20 cellular contexts compared by ENCODE assay signal in the genomic region with DNA sequence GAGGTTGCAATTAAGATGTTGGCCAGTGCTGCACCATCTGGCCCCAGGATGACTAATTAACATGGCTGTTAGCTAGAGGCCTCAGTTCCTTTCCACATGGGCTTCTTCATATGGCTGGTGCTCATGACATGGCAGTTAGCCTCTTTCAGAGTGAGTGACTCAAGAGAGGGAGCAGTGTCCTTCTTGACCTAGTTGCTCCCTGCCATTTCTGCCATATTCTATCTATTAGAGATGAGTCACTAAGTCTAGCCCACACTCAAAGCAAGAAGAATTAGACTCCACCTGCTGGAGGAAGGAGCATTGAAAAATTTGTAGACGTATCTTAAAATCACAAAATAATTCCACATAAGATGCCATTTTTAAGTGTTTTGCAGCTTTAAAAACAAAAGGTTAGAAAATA.
A peak's percentile ranks its signal among the peaks of the same experiment; 100 is the strongest.
DNase-seq lines count a peak whose midpoint lies in the region; ATAC-seq and TF ChIP-seq lines count a peak whose summit lies in the region.
"Had no signal": no experiment of that assay in that cellular context is flagged by ENCODE, and none has a peak within 500 bp of the region (broad histone marks: within the 10 kb centered on the region; RNA-seq: fewer than 3 reads in every experiment).

No MANE protein-coding gene starts in this region.

- H3K36me3 Mint-ChIP-seq in endothelial cell (ENCODE audit: low read depth, unreplicated experiment): no peaks in the 10 kb centered on the region

- no peak for TF ChIP-seq CTCF in endothelial cell (IDR thresholded peaks at IDR 0.05; ENCODE audit: unreplicated experiment)
- no peak for TF ChIP-seq CTCF in heart right ventricle (IDR thresholded peaks at IDR 0.05)

- WGBS in heart right ventricle, 2 donors: 81 to 84% methylated on average over 1 of the region's 1 CpG

- H3K4me1 Mint-ChIP-seq in endothelial cell (ENCODE audit: unreplicated experiment): no peaks in the 10 kb centered on the region

- H3K27me3 Mint-ChIP-seq in endothelial cell (ENCODE audit: unreplicated experiment): peaks cover 1% of the 10 kb centered on the region
- H3K27me3 Mint-ChIP-seq: CD4-positive, alpha-beta T cell had no signal

- DNase-seq in Caki2 (ENCODE audit: low read depth) (peak; percentile 20), Kasumi-1 (lab: John Stamatoyannopoulos, UW) (peak; percentile 8 to 10), RKO (ENCODE audit: low spot score) (peak; percentile 56), kidney tubule cell (ENCODE audit: low spot score) (peak; percentile 18), endothelial cell (ENCODE audit: low spot score) (no peak), heart right ventricle (no peak)
- DNase-seq: CD4-positive, alpha-beta T cell; EL; KBM-7; NCI-H1105; NCI-H1694; NCI-H2107; NCI-H2227 treated with DMSO at 0.1 percent for 48 hours; NCI-H526 treated with DMSO at 0.1 percent for 48 hours; PC-9; SK-N-SH; T-helper 1 cell; T1000 had no signal

- in situ Hi-C loops in Caki2 (cut with HindIII; ENCODE audit: low pct_unique_long_range_greater_than_20kb, low sequenced_read_pairs): no loop called here

- no peaks in the 10 kb centered on the region for H3K27me3 ChIP-seq in heart right ventricle

- no peak overlapping the region for H3K4me3 Mint-ChIP-seq in endothelial cell (ENCODE audit: unreplicated experiment)
- H3K4me3 Mint-ChIP-seq: CD4-positive, alpha-beta T cell had no signal

- peaks cover 0 to 11% (median 0%) of the 10 kb centered on the region in 11 donors for H3K9me3 ChIP-seq in heart right ventricle
- H3K9me3 ChIP-seq: HAP-1 had no signal

- H3K9me3 Mint-ChIP-seq in endothelial cell (ENCODE audit: unreplicated experiment): peaks cover 10% of the 10 kb centered on the region

- H3K36me3 ChIP-seq in heart right ventricle: no peaks in the 10 kb centered on the region
- H3K36me3 ChIP-seq: HAP-1 had no signal

- H3K4me1 ChIP-seq in heart right ventricle: no peaks in the 10 kb centered on the region
- H3K4me1 ChIP-seq: HAP-1 had no signal

- intact Hi-C loops in heart right ventricle (cut with DNase I): no loop called here

- H3K27ac ChIP-seq in heart right ventricle: no peak overlapping the region
- H3K27ac ChIP-seq: PC-9 had no signal

- H3K27ac Mint-ChIP-seq in endothelial cell (ENCODE audit: unreplicated experiment): no peak overlapping the region
- H3K27ac Mint-ChIP-seq: CD4-positive, alpha-beta T cell had no signal

- no peak overlapping the region for H3K4me3 ChIP-seq in heart right ventricle
- H3K4me3 ChIP-seq: HAP-1, PC-9 had no signal

- ATAC-seq in HG02610 (IDR thresholded peaks at IDR 0.05; ENCODE audit: unreplicated experiment) (no peak), heart right ventricle (no peak)

Comparison
In these comparisons a context has a peak if more than half of its experiments do, and no peak if none do; other contexts are left out.
1. DNase-seq: peak in Caki2 (single experiment), Kasumi-1 (2 of 2), RKO (single experiment) and kidney tubule cell (single experiment); none in endothelial cell (single experiment) and heart right ventricle (0 of 2).